8 cellular contexts compared by ENCODE assay signal in the genomic region with DNA sequence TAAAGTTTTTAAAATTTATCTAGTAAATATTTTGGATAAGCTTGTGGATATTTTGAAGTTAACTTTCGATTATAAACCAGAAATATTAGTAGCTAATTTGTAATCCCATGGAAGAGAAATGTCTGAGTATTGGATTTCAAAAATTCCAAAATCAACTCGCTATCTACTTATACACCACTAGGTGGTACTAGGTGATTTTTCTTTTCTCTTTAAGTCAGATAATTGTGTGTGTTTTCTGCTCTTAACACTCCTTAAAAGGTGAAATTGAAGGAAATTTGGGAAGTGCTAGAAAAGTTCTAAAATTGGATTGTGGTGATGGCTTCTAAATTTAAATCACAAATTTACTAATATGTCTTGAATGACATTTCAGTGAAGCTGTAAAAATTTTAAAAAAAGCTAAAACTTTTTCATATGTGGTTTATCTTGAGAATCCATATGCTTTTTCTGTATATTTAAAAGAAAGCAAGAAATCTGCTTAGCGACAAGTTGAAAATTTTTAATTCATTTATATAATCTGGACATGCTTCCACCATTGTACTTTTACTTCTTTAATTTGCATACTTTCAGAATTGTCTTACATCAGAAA.
DNase-seq lines count a peak whose midpoint lies in the region; ATAC-seq, FAIRE-seq and TF ChIP-seq lines count a peak whose summit lies in the region.

No MANE protein-coding gene starts in this region.

- no peak overlapping the region for H2AFZ ChIP-seq in HCT116 (ENCODE audit: low read depth, low read length, poor library complexity, severe bottlenecking)

- TF ChIP-seq POLR2A in HCT116 (IDR thresholded peaks at IDR 0.05; ENCODE audit: borderline replicate concordance, extremely low read depth, insufficient read depth, insufficient read length) (no peak), Peyer's patch (IDR thresholded peaks at IDR 0.05) (no peak), GM18505 (IDR thresholded peaks at IDR 0.05; ENCODE audit: borderline replicate concordance, extremely low read depth, insufficient read depth, insufficient read length) (no peak)

- no peaks in the 10 kb centered on the region for H3K79me2 ChIP-seq in HCT116 (ENCODE audit: insufficient read depth, low read length)

- CTCF ChIA-PET in HCT116 (lab: Charles Lee) = interaction anchor here (0.7 to 3.6 kb wide), 13 partner anchors 12 to 216 kb away, joined by 3 to 119 read pairs (median 4); partner anchors contain the start of genes CISD1 and TFAM

- POLR2A ChIA-PET in HCT116 (lab: Charles Lee) = no interaction called here

- intact Hi-C loops in HCT116 (cut with micrococcal nuclease) = loop anchor here (1.0 to 5.0 kb wide), 2 partner anchors 114 to 215 kb away; no protein-coding TSS in a partner anchor

- WGBS in small intestine, 3 donors = 15 to 26% (median 21%) methylated on average over 3 of the region's 3 CpGs

- H3K36me3 ChIP-seq in HCT116 (ENCODE audit: control insufficient read depth in 1 of 2, insufficient read depth in 2 of 2, low read length in 2 of 2) (no peaks in the 10 kb centered on the region), Peyer's patch (no peaks in the 10 kb centered on the region), small intestine (ENCODE audit: control insufficient read depth in 2 of 2, insufficient read depth in 2 of 2, low read length in 2 of 2) (no peaks in the 10 kb centered on the region)

- in situ Hi-C loops in Caki2 (cut with HindIII; ENCODE audit: low pct_unique_long_range_greater_than_20kb, low sequenced_read_pairs) = no loop called here

- FAIRE-seq in small intestine (lab: Jason Lieb, UNC) = peak; percentile 86

- TF ChIP-seq RAD21 in HCT116 (IDR thresholded peaks at IDR 0.05; ENCODE audit: low read depth) = peak; percentile 74

- DNase-seq in Caki2 (ENCODE audit: low read depth) (peak; percentile 23), HCT116 (ENCODE audit: low read depth, low spot score) (peak; percentile 13), Peyer's patch (no peak), fibroblast of gingiva (ENCODE audit: low read depth) (peak; percentile 25), small intestine (peak; percentile 30)
- DNase-seq in activated CD8-positive, alpha-beta memory T cell treated with anti-CD3 and anti-CD28 coated beads for 24 hours = no peak

- no TSS peak for BruUV-seq in HCT116 (replicated peaks; lab: Mats Ljungman, UMichigan)

- H3K4me2 ChIP-seq in HCT116 (ENCODE audit: low read length) = no peak overlapping the region

- no peak overlapping the region for H3K4me3 ChIP-seq in HCT116 (replicated peaks in 1 of 2; ENCODE audit: low read depth in 1 of 2, low read length in 2 of 2)
- no peak overlapping the region for H3K4me3 ChIP-seq in Peyer's patch
- no peak overlapping the region for H3K4me3 ChIP-seq in small intestine (ENCODE audit: low read depth in 1 of 2, low read length in 2 of 2)

- H3K9me2 ChIP-seq in HCT116 (ENCODE audit: insufficient read depth) = no peaks in the 10 kb centered on the region

- no peaks in the 10 kb centered on the region for H4K20me1 ChIP-seq in HCT116 (ENCODE audit: insufficient read depth)

- H3K9ac ChIP-seq in HCT116 (ENCODE audit: low read length) = no peak overlapping the region

- TF ChIP-seq CTCF in HCT116 (IDR thresholded peaks at IDR 0.05 in 2 of 3, conservative IDR thresholded peaks at IDR 0.05 in 1 of 3; ENCODE audit: borderline replicate concordance in 1 of 3, insufficient read depth in 1 of 3, low read depth in 2 of 3, low read length in 2 of 3) = peak; percentile 45 to 72 (median 70); a peak in 5 of 6 replicates
- TF ChIP-seq CTCF in Peyer's patch (IDR thresholded peaks at IDR 0.05) = peak in 5 of 6 experiments; percentile 55 to 81 (median 69)

- H3K4me1 ChIP-seq in HCT116 (ENCODE audit: control insufficient read depth in 1 of 2, insufficient read depth in 2 of 2, low read length in 2 of 2) (no peaks in the 10 kb centered on the region; a peak in 1 of 4 replicates), Peyer's patch (no peaks in the 10 kb centered on the region), small intestine (ENCODE audit: control insufficient read depth in 2 of 2, insufficient read depth in 1 of 2, low read depth in 1 of 2, low read length in 1 of 2) (no peaks in the 10 kb centered on the region)

- H3K27me3 ChIP-seq in HCT116 (ENCODE audit: insufficient read depth, low read length) (no peaks in the 10 kb centered on the region), Peyer's patch (no peaks in the 10 kb centered on the region), small intestine (ENCODE audit: control insufficient read depth in 2 of 2, insufficient read depth in 2 of 2, low read length in 2 of 2) (no peaks in the 10 kb centered on the region)

- RAD21 ChIA-PET in HCT116 (lab: Charles Lee; ENCODE audit: low non-redundant PET in 1 of 2, low total read pairs in 2 of 2, uncharacterized antibody in 2 of 2, unreplicated experiment in 2 of 2) = interaction anchor here in 1 of 2 experiments (1.0 kb wide), 1 partner anchor 114 kb away, joined by 6 read pairs; no protein-coding TSS in a partner anchor

- H3K9me3 ChIP-seq in HCT116 (ENCODE audit: control insufficient read depth in 1 of 2, insufficient read depth in 1 of 2, low read depth in 1 of 2, low read length in 2 of 2) (no peaks in the 10 kb centered on the region), Peyer's patch (no peaks in the 10 kb centered on the region), small intestine (ENCODE audit: control insufficient read depth, low read depth) (no peaks in the 10 kb centered on the region)

- ATAC-seq in HCT116 = peak; percentile 38; the same call in 1 of the 2 replicates
- ATAC-seq in GM18505 (IDR thresholded peaks at IDR 0.05; ENCODE audit: unreplicated experiment) = no peak
- ATAC-seq in GM21423 (IDR thresholded peaks at IDR 0.05; ENCODE audit: unreplicated experiment) = no peak

- H3K27ac ChIP-seq in HCT116 (ENCODE audit: low read depth, low read length) = no peak overlapping the region
- no peak overlapping the region for H3K27ac ChIP-seq in Peyer's patch
- H3K27ac ChIP-seq in small intestine (ENCODE audit: low read depth in 1 of 2, low read length in 1 of 2) = no peak overlapping the region

TF ChIP-seq in HCT116, 20 proteins besides CTCF, POLR2A, EP300 and RAD21:
- 0 out of 2 replicates have a peak, but pooled peaks have one; percentile 31 for TF ChIP-seq SRF (IDR thresholded peaks at IDR 0.05; ENCODE audit: low read depth)
- no peak for TF ChIP-seq ELF1 (IDR thresholded peaks at IDR 0.05; ENCODE audit: borderline replicate concordance, low read depth)
- no peak for TF ChIP-seq EZH2 (IDR thresholded peaks at IDR 0.05)

Comparison
In these comparisons a context has a peak if more than half of its experiments do, and no peak if none do; other contexts are left out.
1. DNase-seq: peak in Caki2 (single experiment), HCT116 (single experiment), fibroblast of gingiva (single experiment) and small intestine (single experiment); none in Peyer's patch (0 of 3) and activated CD8-positive, alpha-beta memory T cell treated with anti-CD3 and anti-CD28 coated beads for 24 hours (single experiment).